1 cellular context compared by ENCODE assay signal in genomic region chr19:42254850-42255765, GRCh38.
TF ChIP-seq lines count a peak whose summit lies in the region.

Gene ERF, minus strand, starts transcription at chr19:42255128. Its CDS starts 129 bp downstream, at chr19:42254999.

TF ChIP-seq in HepG2, 621 proteins besides CTCF, POLR2A, EP300 and RAD21 (continued from another document):
- no peak for TF ChIP-seq ZGPAT (CRISPR knock-in tag; IDR thresholded peaks at IDR 0.05)
- peak; percentile 98 for TF ChIP-seq ZSCAN25 (CRISPR knock-in tag; IDR thresholded peaks at IDR 0.05)
- TF ChIP-seq THAP7 (CRISPR knock-in tag; IDR thresholded peaks at IDR 0.05) = no peak
- no peak for TF ChIP-seq ZMAT3 (CRISPR knock-in tag; conservative IDR thresholded peaks at IDR 0.05)
- TF ChIP-seq KLF15 (CRISPR knock-in tag; IDR thresholded peaks at IDR 0.05; ENCODE audit: borderline replicate concordance) = no peak
- no peak for TF ChIP-seq ZFP90 (CRISPR knock-in tag; IDR thresholded peaks at IDR 0.05; ENCODE audit: borderline replicate concordance)
- TF ChIP-seq IRX3 (CRISPR knock-in tag; IDR thresholded peaks at IDR 0.05; ENCODE audit: borderline replicate concordance, low read depth) = 0 out of 2 replicates have a peak, but pooled peaks have one; percentile 48
- no peak for TF ChIP-seq GPN1 (CRISPR knock-in tag; IDR thresholded peaks at IDR 0.05; ENCODE audit: borderline replicate concordance)
- no peak for TF ChIP-seq MTA3 (CRISPR knock-in tag; IDR thresholded peaks at IDR 0.05)
- no peak for TF ChIP-seq BATF2 (CRISPR knock-in tag; IDR thresholded peaks at IDR 0.05)
- no peak for TF ChIP-seq ATRX (CRISPR knock-in tag; IDR thresholded peaks at IDR 0.05; ENCODE audit: borderline replicate concordance)
- TF ChIP-seq U2AF1 (optimal IDR thresholded peaks at IDR 0.05; ENCODE audit: low read depth, low read length) = no peak
- no peak for TF ChIP-seq ZBED4 (CRISPR knock-in tag; IDR thresholded peaks at IDR 0.05; ENCODE audit: borderline replicate concordance)
- no peak for TF ChIP-seq KAT8 (CRISPR knock-in tag; IDR thresholded peaks at IDR 0.05)
- no peak for TF ChIP-seq GLI4 (CRISPR knock-in tag; IDR thresholded peaks at IDR 0.05; ENCODE audit: borderline replicate concordance)
- TF ChIP-seq MAFK (conservative IDR thresholded peaks at IDR 0.05 in 1 of 2, IDR thresholded peaks at IDR 0.05 in 1 of 2; ENCODE audit: low read length in 2 of 2) = no peak
- TF ChIP-seq ZBTB4 (CRISPR knock-in tag; IDR thresholded peaks at IDR 0.05; ENCODE audit: borderline replicate concordance) = 0 out of 2 replicates have a peak, but pooled peaks have one; percentile 7
- TF ChIP-seq NCOR1 (IDR thresholded peaks at IDR 0.05; ENCODE audit: borderline replicate concordance, low read length) = no peak
- TF ChIP-seq ZNF431 (CRISPR knock-in tag; IDR thresholded peaks at IDR 0.05; ENCODE audit: borderline replicate concordance, low read depth) = no peak
- no peak for TF ChIP-seq ZNF577 (CRISPR knock-in tag; IDR thresholded peaks at IDR 0.05; ENCODE audit: borderline replicate concordance, low read depth)
- TF ChIP-seq REXO4 (CRISPR knock-in tag; IDR thresholded peaks at IDR 0.05; ENCODE audit: borderline replicate concordance) = no peak
- TF ChIP-seq CREBL2 (CRISPR knock-in tag; IDR thresholded peaks at IDR 0.05; ENCODE audit: borderline replicate concordance) = no peak
- no peak; the same call in 1 of the 2 replicates for TF ChIP-seq NR2C2 (CRISPR knock-in tag; IDR thresholded peaks at IDR 0.05; ENCODE audit: borderline replicate concordance)
- TF ChIP-seq PCBP2 (optimal IDR thresholded peaks at IDR 0.05; ENCODE audit: low read depth, low read length, poor library complexity, severe bottlenecking) = no peak
- 0 out of 2 replicates have a peak, but pooled peaks have one; percentile 19 for TF ChIP-seq ZNF558 (CRISPR knock-in tag; IDR thresholded peaks at IDR 0.05; ENCODE audit: borderline replicate concordance)
- no peak for TF ChIP-seq ZNF660 (CRISPR knock-in tag; IDR thresholded peaks at IDR 0.05; ENCODE audit: borderline replicate concordance, low read depth)
- no peak for TF ChIP-seq ETV6 (CRISPR knock-in tag; conservative IDR thresholded peaks at IDR 0.05)
- peak; percentile 46; the same call in 1 of the 2 replicates for TF ChIP-seq TAF1 (CRISPR knock-in tag; IDR thresholded peaks at IDR 0.05)
- no peak for TF ChIP-seq SP1 (IDR thresholded peaks at IDR 0.05)
- TF ChIP-seq SP1 (CRISPR knock-in tag; IDR thresholded peaks at IDR 0.05) = peak; percentile 70
- no peak for TF ChIP-seq EEA1 (CRISPR knock-in tag; IDR thresholded peaks at IDR 0.05; ENCODE audit: borderline replicate concordance)
- TF ChIP-seq MYNN (CRISPR knock-in tag; IDR thresholded peaks at IDR 0.05; ENCODE audit: low read depth) = 0 out of 2 replicates have a peak, but pooled peaks have one; percentile 50
- TF ChIP-seq HES4 (CRISPR knock-in tag; IDR thresholded peaks at IDR 0.05; ENCODE audit: borderline replicate concordance) = 0 out of 2 replicates have a peak, but pooled peaks have one; percentile 81
